ENCODE assay signal across 8 cellular contexts in genomic region chrX:72307646-72308051, GRCh38. TPM values are rescaled to one million over a fixed set of nuclear protein-coding genes. Genes with fewer than 3 reads are reported as not detected.
DNase-seq lines count a peak whose midpoint lies in the region; ATAC-seq and TF ChIP-seq lines count a peak whose summit lies in the region.
"Had no signal": no experiment of that assay in that cellular context is flagged by ENCODE, and none has a peak within 500 bp of the region (broad histone marks: within the 10 kb centered on the region; RNA-seq: fewer than 3 reads in every experiment).

No MANE protein-coding gene starts in this region.

- H3K4me3 ChIP-seq in H7 (ENCODE audit: insufficient read depth, low read depth, low read length) (peak overlapping the region; percentile 45; the same call in 1 of the 2 replicates), WERI-Rb-1 (ENCODE audit: low read depth, low read length) (peak overlapping the region; percentile 64), right cardiac atrium (ENCODE audit: low read length) (peak overlapping the region; percentile 80), gastrocnemius medialis (peak overlapping the region; percentile 58 to 69 (median 64))

- H3K27ac ChIP-seq in WERI-Rb-1 (peak overlapping the region; percentile 87), right cardiac atrium (ENCODE audit: low read length) (no peak overlapping the region), gastrocnemius medialis (no peak overlapping the region)

- no peak for TF ChIP-seq CTCF in WERI-Rb-1 (IDR thresholded peaks at IDR 0.05; ENCODE audit: low read depth, low read length)
- TF ChIP-seq CTCF in gastrocnemius medialis (IDR thresholded peaks at IDR 0.05 in 4 of 5, conservative IDR thresholded peaks at IDR 0.05 in 1 of 5) = no peak

- no peak for DNase-seq in H7
- DNase-seq in WERI-Rb-1 = no peak
- no peak for DNase-seq in right cardiac atrium
- no peak for DNase-seq in gastrocnemius medialis
- DNase-seq in NCI-H345 treated with DMSO at 0.1 percent for 48 hours (lab: John Stamatoyannopoulos, UW; ENCODE audit: unreplicated experiment) = no peak
- no peak for DNase-seq in left lobe of liver (ENCODE audit: low spot score)
- no peak for DNase-seq in hypothalamus (lab: John Stamatoyannopoulos, UW)
- DNase-seq: activated effector memory CD4-positive, alpha-beta T cell treated with Interleukin-2 at 50 U/mL for 16 hours had no signal

- TF ChIP-seq POLR2A in gastrocnemius medialis (IDR thresholded peaks at IDR 0.05) = no peak

- ATAC-seq in right cardiac atrium = no peak
- no peak for ATAC-seq in gastrocnemius medialis
- no peak for ATAC-seq in left lobe of liver

- in situ Hi-C loops in gastrocnemius medialis (cut with MboI; ENCODE audit: low sequenced_read_pairs in 4 of 4) = no loop called here

- 6% methylated on average over 17 of the region's 17 CpGs for WGBS in right cardiac atrium

- H3K4me1 ChIP-seq in right cardiac atrium (ENCODE audit: control insufficient read depth, insufficient read depth, low read length) = peaks cover 2% of the 10 kb centered on the region
- H3K4me1 ChIP-seq in gastrocnemius medialis = peaks cover 0 to 11% of the 10 kb centered on the region in 2 donors

- intact Hi-C loops in right cardiac atrium (cut with DNase I) = loop anchor here in 1 of 4 donors (10.0 kb wide), 1 partner anchor 237 kb away; no protein-coding TSS in a partner anchor
- intact Hi-C loops in gastrocnemius medialis (cut with DNase I; ENCODE audit: low total_unique reads) = loop anchor here (10.0 kb wide), 1 partner anchor 157 kb away; no protein-coding TSS in a partner anchor

- no peaks in the 10 kb centered on the region for H3K9me3 ChIP-seq in WERI-Rb-1 (ENCODE audit: severe bottlenecking)
- no peaks in the 10 kb centered on the region for H3K9me3 ChIP-seq in right cardiac atrium (ENCODE audit: control insufficient read depth, low read length)
- no peaks in the 10 kb centered on the region for H3K9me3 ChIP-seq in gastrocnemius medialis

- H3K27me3 ChIP-seq in H7 (ENCODE audit: control insufficient read depth, insufficient read depth, low read length) = peaks cover 75% of the 10 kb centered on the region
- H3K27me3 ChIP-seq in WERI-Rb-1 (ENCODE audit: insufficient read depth, low read depth, severe bottlenecking) = peaks cover 13% of the 10 kb centered on the region
- no peaks in the 10 kb centered on the region for H3K27me3 ChIP-seq in right cardiac atrium (ENCODE audit: control insufficient read depth, insufficient read depth)
- peaks cover 2 to 66% (median 62%) of the 10 kb centered on the region in 3 donors for H3K27me3 ChIP-seq in gastrocnemius medialis

- no peaks in the 10 kb centered on the region for H3K36me3 ChIP-seq in H7 (replicated peaks; ENCODE audit: control insufficient read depth, insufficient read depth, low read length)
- peaks cover under 1% of the 10 kb centered on the region for H3K36me3 ChIP-seq in WERI-Rb-1
- H3K36me3 ChIP-seq in gastrocnemius medialis = no peaks in the 10 kb centered on the region

RNA-seq across cellular contexts. Expression of gene CITED1, which starts 1.9 kb away (rescaled TPM):
- total RNA-seq in H7 (2014; rRNA removed; shearing (Covaris generic)) = 1.3 and 1.4 TPM in 2 replicates
- total RNA-seq in right cardiac atrium (under 1 TPM in 1 of 4 donors, not detected in 3; 0.74 TPM), gastrocnemius medialis (not detected), left lobe of liver (not detected)
- polyA plus RNA-seq in right cardiac atrium = 0.36 TPM

RNA-seq across cellular contexts. Expression of gene RPS4X, which starts 30.6 kb away (rescaled TPM):
- 1,750 and 1,887 TPM in 2 replicates for total RNA-seq in H7 (2014; rRNA removed; shearing (Covaris generic))
- total RNA-seq in right cardiac atrium (100 to 1,000 TPM; 433 to 519 (median 494) TPM), gastrocnemius medialis (100 to 1,000 TPM; 539 to 662 (median 575) TPM), left lobe of liver (198 TPM)
- polyA plus RNA-seq in right cardiac atrium = 480 TPM
